In the genomic region with DNA sequence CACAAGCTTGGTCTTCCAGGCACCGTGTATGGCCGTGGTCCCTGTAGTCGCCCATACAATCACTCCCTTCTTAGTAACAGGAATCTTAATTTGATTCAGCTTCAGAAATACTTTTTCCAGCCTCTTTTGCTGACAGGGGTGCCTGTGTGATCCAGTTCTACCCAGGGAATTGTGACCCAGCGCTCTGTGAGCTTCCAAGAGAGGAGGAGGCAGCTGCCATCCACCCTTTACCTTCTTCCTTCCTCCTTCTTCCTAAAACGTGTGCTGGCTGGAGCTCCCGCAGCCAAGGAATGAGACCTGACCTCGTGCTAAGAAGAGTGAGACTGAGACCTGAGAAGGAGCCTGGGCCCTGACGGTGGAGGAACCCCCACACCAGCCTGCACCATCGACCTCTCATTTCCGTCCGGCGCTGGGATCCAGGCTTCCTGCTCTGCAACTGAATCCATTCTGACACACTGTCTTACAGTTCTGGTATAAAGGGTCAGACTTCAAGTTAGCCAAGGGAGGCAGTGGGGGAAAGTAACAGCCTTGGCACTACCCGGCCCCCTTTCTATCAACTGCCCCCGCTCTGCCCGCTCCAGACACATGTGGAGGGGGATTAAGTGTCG, we compare ENCODE assay signal across 10 cellular contexts. TPM values are rescaled to one million over a fixed set of nuclear protein-coding genes. Genes with fewer than 3 reads are reported as not detected.
DNase-seq lines count a peak whose midpoint lies in the region; ATAC-seq and TF ChIP-seq lines count a peak whose summit lies in the region.
"Had no signal": no experiment of that assay in that cellular context is flagged by ENCODE, and none has a peak within 500 bp of the region (broad histone marks: within the 10 kb centered on the region; RNA-seq: fewer than 3 reads in every experiment).

No MANE protein-coding gene starts in this region.

- H3K36me3 ChIP-seq in PC-9 (ENCODE audit: low read depth) (no peaks in the 10 kb centered on the region; the same call in 1 of the 2 replicates), lung (ENCODE audit: control insufficient read depth in 2 of 2, insufficient read depth in 2 of 2, low read length in 2 of 2) (peaks cover 10 to 29% of the 10 kb centered on the region in 2 donors), stomach (peaks cover 24 to 44% (median 39%) of the 10 kb centered on the region in 4 donors)

- no peak overlapping the region for H2AFZ ChIP-seq in PC-9

- H3F3A ChIP-seq in PC-9 (ENCODE audit: insufficient read depth, low read depth), result peaks cover 18% of the 10 kb centered on the region; the same call in 1 of the 2 replicates

- no peak overlapping the region for H3K27ac ChIP-seq in PC-9
- H3K27ac ChIP-seq in lung (ENCODE audit: low read depth in 1 of 2, low read length in 1 of 2), result peak overlapping the region; percentile 21 to 81
- H3K27ac ChIP-seq in stomach, result peak overlapping the region; percentile 49 to 88 (median 82)

- DNase-seq in PC-9 (no peak), MCF 10A (ENCODE audit: unreplicated experiment) (no peak), lung (ENCODE audit: low spot score) (no peak), stomach (no peak), RKO (ENCODE audit: low spot score) (no peak), germinal center (ENCODE audit: low spot score) (no peak), NCI-H1092 treated with DMSO at 0.1 percent for 48 hours (lab: John Stamatoyannopoulos, UW) (no peak)
- no peak for DNase-seq in activated T-helper 2 cell treated with anti-CD3 and anti-CD28 coated beads, Interferon-gamma antibody, Interleukin-2, Interleukin-4, amounts not matched to agents 10 μg/mL and 5 μg/mL and 100 μg/mL, durations not matched to agents 14 hours and 24 hours and 36 hours (ENCODE audit: low spot score)
- DNase-seq: activated T-cell treated with anti-CD3 and anti-CD28 coated beads, Interleukin-2, amount 50 U/mL, for 1 hour had no signal

- peaks cover 16% of the 10 kb centered on the region for H3K4me1 ChIP-seq in PC-9 (replicated peaks; ENCODE audit: insufficient read depth)
- H3K4me1 ChIP-seq in lung (ENCODE audit: control insufficient read depth in 2 of 2, insufficient read depth in 2 of 2, low read length in 2 of 2), result peaks cover 0 to 22% of the 10 kb centered on the region in 2 donors
- H3K4me1 ChIP-seq in stomach, result peaks cover 38 to 63% (median 47%) of the 10 kb centered on the region in 4 donors

- peak overlapping the region; percentile 36 for H3K27ac Mint-ChIP-seq in MCF 10A (ENCODE audit: low read depth, unreplicated experiment)
- no peak overlapping the region for H3K27ac Mint-ChIP-seq in activated T-helper 2 cell treated with anti-CD3 and anti-CD28 coated beads, Interferon-gamma antibody, Interleukin-2, Interleukin-4, amounts not matched to agents 10 μg/mL and 5 μg/mL and 100 μg/mL, durations not matched to agents 14 hours and 24 hours and 36 hours

- ATAC-seq in lung (ENCODE audit: insufficient read depth, low FRiP score), result no peak

- WGBS in lung, 2 donors, result 38 to 49% methylated on average over 16 of the region's 16 CpGs
- WGBS in stomach, 5 donors, result 49 to 59% (median 52%) methylated on average over 16 of the region's 16 CpGs

- no peaks in the 10 kb centered on the region for H3K27me3 Mint-ChIP-seq in MCF 10A (ENCODE audit: insufficient read depth, unreplicated experiment)
- no peaks in the 10 kb centered on the region for H3K27me3 Mint-ChIP-seq in activated T-helper 2 cell treated with anti-CD3 and anti-CD28 coated beads, Interferon-gamma antibody, Interleukin-2, Interleukin-4, amounts not matched to agents 10 μg/mL and 5 μg/mL and 100 μg/mL, durations not matched to agents 14 hours and 24 hours and 36 hours (ENCODE audit: low read depth)

- H3K4me2 ChIP-seq in PC-9, result peak overlapping the region; percentile 25; the same call in 1 of the 2 replicates

- H3K79me2 ChIP-seq in PC-9 (ENCODE audit: low read depth), result no peaks in the 10 kb centered on the region; the same call in 1 of the 2 replicates

- no TSS peak for BruUV-seq in PC-9 (replicated peaks; lab: Mats Ljungman, UMichigan)
- no TSS peak for BruUV-seq in MCF 10A (replicated peaks; lab: Mats Ljungman, UMichigan)

- H3K9me3 Mint-ChIP-seq in MCF 10A (ENCODE audit: unreplicated experiment), result no peaks in the 10 kb centered on the region
- no peaks in the 10 kb centered on the region for H3K9me3 Mint-ChIP-seq in activated T-helper 2 cell treated with anti-CD3 and anti-CD28 coated beads, Interferon-gamma antibody, Interleukin-2, Interleukin-4, amounts not matched to agents 10 μg/mL and 5 μg/mL and 100 μg/mL, durations not matched to agents 14 hours and 24 hours and 36 hours

- H3K4me3 Mint-ChIP-seq in MCF 10A (ENCODE audit: unreplicated experiment), result no peak overlapping the region
- no peak overlapping the region for H3K4me3 Mint-ChIP-seq in activated T-helper 2 cell treated with anti-CD3 and anti-CD28 coated beads, Interferon-gamma antibody, Interleukin-2, Interleukin-4, amounts not matched to agents 10 μg/mL and 5 μg/mL and 100 μg/mL, durations not matched to agents 14 hours and 24 hours and 36 hours (ENCODE audit: low read depth)

- H3K9me3 ChIP-seq in PC-9 (ENCODE audit: insufficient read depth, low read depth), result no peaks in the 10 kb centered on the region
- H3K9me3 ChIP-seq in lung (ENCODE audit: control insufficient read depth in 2 of 2, insufficient read depth in 1 of 2, low read length in 1 of 2), result no peaks in the 10 kb centered on the region
- no peaks in the 10 kb centered on the region for H3K9me3 ChIP-seq in stomach

- peaks cover 13% of the 10 kb centered on the region for H3K4me1 Mint-ChIP-seq in MCF 10A (ENCODE audit: insufficient read depth, unreplicated experiment)
- H3K4me1 Mint-ChIP-seq in activated T-helper 2 cell treated with anti-CD3 and anti-CD28 coated beads, Interferon-gamma antibody, Interleukin-2, Interleukin-4, amounts not matched to agents 10 μg/mL and 5 μg/mL and 100 μg/mL, durations not matched to agents 14 hours and 24 hours and 36 hours (ENCODE audit: low read depth), result peaks cover 3% of the 10 kb centered on the region

- peaks cover 23% of the 10 kb centered on the region for H3K36me3 Mint-ChIP-seq in MCF 10A (ENCODE audit: insufficient read depth, unreplicated experiment)
- peaks cover 31% of the 10 kb centered on the region for H3K36me3 Mint-ChIP-seq in activated T-helper 2 cell treated with anti-CD3 and anti-CD28 coated beads, Interferon-gamma antibody, Interleukin-2, Interleukin-4, amounts not matched to agents 10 μg/mL and 5 μg/mL and 100 μg/mL, durations not matched to agents 14 hours and 24 hours and 36 hours (ENCODE audit: low read depth)

- no peak overlapping the region for H3K4me3 ChIP-seq in PC-9
- no peak overlapping the region for H3K4me3 ChIP-seq in lung
- H3K4me3 ChIP-seq in stomach, result no peak overlapping the region

- TF ChIP-seq POLR2A in stomach (IDR thresholded peaks at IDR 0.05), result no peak

- CTCF ChIA-PET in PC-9 (lab: Charles Lee), result interaction anchor here (0.6 kb wide), 1 partner anchor 434 kb away, joined by 7 read pairs; no protein-coding TSS in a partner anchor
- CTCF ChIA-PET in MCF 10A (lab: Yijun Ruan, JAX), result interaction anchor here (0.5 to 1.7 kb wide), 8 partner anchors 14 to 398 kb away, joined by 3 to 6 read pairs (median 3); no protein-coding TSS in a partner anchor

- no peak for TF ChIP-seq CTCF in PC-9 (conservative IDR thresholded peaks at IDR 0.05)
- no peak for TF ChIP-seq CTCF in MCF 10A (IDR thresholded peaks at IDR 0.05; ENCODE audit: unreplicated experiment)
- no peak for TF ChIP-seq CTCF in lung (IDR thresholded peaks at IDR 0.05; ENCODE audit: control extremely low read depth, extremely low read depth)
- TF ChIP-seq CTCF in stomach (IDR thresholded peaks at IDR 0.05), result no peak

- no peaks in the 10 kb centered on the region for H3K9me2 ChIP-seq in PC-9 (ENCODE audit: insufficient read depth)

- no peak for TF ChIP-seq EP300 in stomach (IDR thresholded peaks at IDR 0.05)

- H4K20me1 ChIP-seq in PC-9 (ENCODE audit: insufficient read depth), result no peaks in the 10 kb centered on the region; the same call in 1 of the 2 replicates

- no peaks in the 10 kb centered on the region for H3K27me3 ChIP-seq in PC-9 (ENCODE audit: insufficient read depth, low read depth)
- no peaks in the 10 kb centered on the region for H3K27me3 ChIP-seq in lung (ENCODE audit: control insufficient read depth, insufficient read depth)
- H3K27me3 ChIP-seq in stomach, result no peaks in the 10 kb centered on the region

- intact Hi-C loops in PC-9 (cut with micrococcal nuclease; ENCODE audit: unreplicated experiment), result loop anchor here (1.0 kb wide), 1 partner anchor 75 kb away; a partner anchor contains a TSS
- intact Hi-C loops in MCF 10A (cut with micrococcal nuclease), result no loop called here
- intact Hi-C loops in stomach (cut with DNase I; ENCODE audit: low total_unique reads), result no loop called here
- intact Hi-C loops in activated T-helper 2 cell treated with anti-CD3 and anti-CD28 coated beads, Interferon-gamma antibody, Interleukin-2, Interleukin-4, amounts not matched to agents 10 μg/mL and 5 μg/mL and 100 μg/mL, durations not matched to agents 14 hours and 24 hours and 36 hours (cut with micrococcal nuclease), result no loop called here

- POLR2A ChIA-PET in PC-9 (lab: Charles Lee; ENCODE audit: unreplicated experiment) (interaction anchor here (0.7 kb wide), 2 partner anchors 15 to 44 kb away, joined by 3 to 4 read pairs; no protein-coding TSS in a partner anchor), MCF 10A (lab: Yijun Ruan, JAX) (interaction anchor here (1.1 to 1.6 kb wide), 3 partner anchors 11 to 24 kb away, joined by 3 to 4 read pairs (median 3); a partner anchor contains a TSS)

RNA-seq across cellular contexts. Expression of a gene that starts 16.1 kb away (rescaled TPM):
- total RNA-seq in PC-9 (2021), result 96.6 and 103 TPM in 2 replicates
- total RNA-seq in MCF 10A (2022), result 135 and 150 TPM in 2 replicates
- 100 to 1,000 TPM; 117 to 274 TPM for total RNA-seq in lung
- polyA plus RNA-seq in lung, result 100 to 1,000 TPM; 149 to 415 TPM
- total RNA-seq in stomach, result 100 to 1,000 TPM in 3 of 5 donors, 10 to 100 TPM in 2; 57.2 to 656 (median 148) TPM
- polyA plus RNA-seq in stomach, result 10 to 100 TPM; 52.8 to 63.3 (median 57.9) TPM
- 122 TPM in 2 replicates for total RNA-seq in activated T-helper 2 cell treated with anti-CD3 and anti-CD28 coated beads, Interferon-gamma antibody, Interleukin-2, Interleukin-4, amounts not matched to agents 10 μg/mL and 5 μg/mL and 100 μg/mL, durations not matched to agents 14 hours and 24 hours and 36 hours

RNA-seq across cellular contexts. Expression of a gene that starts 46.6 kb away (rescaled TPM):
- total RNA-seq in PC-9 (2021) (not detected in 2 replicates), MCF 10A (2022) (not detected in 2 replicates), lung (not detected), stomach (not detected)
- polyA plus RNA-seq in lung (not detected), stomach (not detected)
- not detected in 2 replicates for total RNA-seq in activated T-helper 2 cell treated with anti-CD3 and anti-CD28 coated beads, Interferon-gamma antibody, Interleukin-2, Interleukin-4, amounts not matched to agents 10 μg/mL and 5 μg/mL and 100 μg/mL, durations not matched to agents 14 hours and 24 hours and 36 hours
- total RNA-seq: NCI-H460 had no signal
